Comparison of ENCODE assay signal across 1 cellular context in the genomic region with DNA sequence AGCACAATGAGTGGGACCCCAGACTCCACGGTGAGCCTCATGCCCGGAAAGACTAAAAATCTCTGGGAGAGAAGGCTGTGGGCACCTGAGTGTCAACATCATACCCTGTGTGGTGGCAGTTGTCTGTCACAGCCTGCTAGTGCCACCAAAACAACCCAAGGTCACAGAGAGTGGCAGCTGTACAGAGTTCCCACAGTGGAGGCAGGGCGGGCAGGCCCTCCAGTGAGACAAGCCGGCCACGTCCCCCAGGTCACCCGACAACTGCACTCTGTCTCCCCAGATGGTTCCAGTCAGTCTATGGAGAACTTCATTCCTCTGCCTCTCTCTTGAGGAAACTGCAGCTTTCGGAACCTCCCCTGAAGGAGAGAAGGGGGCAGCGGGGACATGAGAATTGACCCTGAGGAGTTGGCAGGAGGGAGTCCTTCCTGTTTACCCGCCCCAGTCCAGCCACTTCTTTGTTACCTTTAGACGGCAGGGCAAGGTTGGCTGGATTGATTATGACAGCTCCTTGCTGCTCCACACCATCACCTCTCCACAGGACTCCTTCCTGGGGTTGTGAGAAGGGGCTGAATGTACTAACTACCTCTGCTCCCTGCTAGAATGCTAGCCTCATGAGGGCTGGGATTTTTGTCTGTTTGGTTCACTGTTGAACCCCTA.
TF ChIP-seq lines count a peak whose summit lies in the region.

No MANE protein-coding gene starts in this region.

TF ChIP-seq in H1, 55 proteins besides CTCF, POLR2A, EP300 and RAD21:
- TF ChIP-seq, protein P1, sequence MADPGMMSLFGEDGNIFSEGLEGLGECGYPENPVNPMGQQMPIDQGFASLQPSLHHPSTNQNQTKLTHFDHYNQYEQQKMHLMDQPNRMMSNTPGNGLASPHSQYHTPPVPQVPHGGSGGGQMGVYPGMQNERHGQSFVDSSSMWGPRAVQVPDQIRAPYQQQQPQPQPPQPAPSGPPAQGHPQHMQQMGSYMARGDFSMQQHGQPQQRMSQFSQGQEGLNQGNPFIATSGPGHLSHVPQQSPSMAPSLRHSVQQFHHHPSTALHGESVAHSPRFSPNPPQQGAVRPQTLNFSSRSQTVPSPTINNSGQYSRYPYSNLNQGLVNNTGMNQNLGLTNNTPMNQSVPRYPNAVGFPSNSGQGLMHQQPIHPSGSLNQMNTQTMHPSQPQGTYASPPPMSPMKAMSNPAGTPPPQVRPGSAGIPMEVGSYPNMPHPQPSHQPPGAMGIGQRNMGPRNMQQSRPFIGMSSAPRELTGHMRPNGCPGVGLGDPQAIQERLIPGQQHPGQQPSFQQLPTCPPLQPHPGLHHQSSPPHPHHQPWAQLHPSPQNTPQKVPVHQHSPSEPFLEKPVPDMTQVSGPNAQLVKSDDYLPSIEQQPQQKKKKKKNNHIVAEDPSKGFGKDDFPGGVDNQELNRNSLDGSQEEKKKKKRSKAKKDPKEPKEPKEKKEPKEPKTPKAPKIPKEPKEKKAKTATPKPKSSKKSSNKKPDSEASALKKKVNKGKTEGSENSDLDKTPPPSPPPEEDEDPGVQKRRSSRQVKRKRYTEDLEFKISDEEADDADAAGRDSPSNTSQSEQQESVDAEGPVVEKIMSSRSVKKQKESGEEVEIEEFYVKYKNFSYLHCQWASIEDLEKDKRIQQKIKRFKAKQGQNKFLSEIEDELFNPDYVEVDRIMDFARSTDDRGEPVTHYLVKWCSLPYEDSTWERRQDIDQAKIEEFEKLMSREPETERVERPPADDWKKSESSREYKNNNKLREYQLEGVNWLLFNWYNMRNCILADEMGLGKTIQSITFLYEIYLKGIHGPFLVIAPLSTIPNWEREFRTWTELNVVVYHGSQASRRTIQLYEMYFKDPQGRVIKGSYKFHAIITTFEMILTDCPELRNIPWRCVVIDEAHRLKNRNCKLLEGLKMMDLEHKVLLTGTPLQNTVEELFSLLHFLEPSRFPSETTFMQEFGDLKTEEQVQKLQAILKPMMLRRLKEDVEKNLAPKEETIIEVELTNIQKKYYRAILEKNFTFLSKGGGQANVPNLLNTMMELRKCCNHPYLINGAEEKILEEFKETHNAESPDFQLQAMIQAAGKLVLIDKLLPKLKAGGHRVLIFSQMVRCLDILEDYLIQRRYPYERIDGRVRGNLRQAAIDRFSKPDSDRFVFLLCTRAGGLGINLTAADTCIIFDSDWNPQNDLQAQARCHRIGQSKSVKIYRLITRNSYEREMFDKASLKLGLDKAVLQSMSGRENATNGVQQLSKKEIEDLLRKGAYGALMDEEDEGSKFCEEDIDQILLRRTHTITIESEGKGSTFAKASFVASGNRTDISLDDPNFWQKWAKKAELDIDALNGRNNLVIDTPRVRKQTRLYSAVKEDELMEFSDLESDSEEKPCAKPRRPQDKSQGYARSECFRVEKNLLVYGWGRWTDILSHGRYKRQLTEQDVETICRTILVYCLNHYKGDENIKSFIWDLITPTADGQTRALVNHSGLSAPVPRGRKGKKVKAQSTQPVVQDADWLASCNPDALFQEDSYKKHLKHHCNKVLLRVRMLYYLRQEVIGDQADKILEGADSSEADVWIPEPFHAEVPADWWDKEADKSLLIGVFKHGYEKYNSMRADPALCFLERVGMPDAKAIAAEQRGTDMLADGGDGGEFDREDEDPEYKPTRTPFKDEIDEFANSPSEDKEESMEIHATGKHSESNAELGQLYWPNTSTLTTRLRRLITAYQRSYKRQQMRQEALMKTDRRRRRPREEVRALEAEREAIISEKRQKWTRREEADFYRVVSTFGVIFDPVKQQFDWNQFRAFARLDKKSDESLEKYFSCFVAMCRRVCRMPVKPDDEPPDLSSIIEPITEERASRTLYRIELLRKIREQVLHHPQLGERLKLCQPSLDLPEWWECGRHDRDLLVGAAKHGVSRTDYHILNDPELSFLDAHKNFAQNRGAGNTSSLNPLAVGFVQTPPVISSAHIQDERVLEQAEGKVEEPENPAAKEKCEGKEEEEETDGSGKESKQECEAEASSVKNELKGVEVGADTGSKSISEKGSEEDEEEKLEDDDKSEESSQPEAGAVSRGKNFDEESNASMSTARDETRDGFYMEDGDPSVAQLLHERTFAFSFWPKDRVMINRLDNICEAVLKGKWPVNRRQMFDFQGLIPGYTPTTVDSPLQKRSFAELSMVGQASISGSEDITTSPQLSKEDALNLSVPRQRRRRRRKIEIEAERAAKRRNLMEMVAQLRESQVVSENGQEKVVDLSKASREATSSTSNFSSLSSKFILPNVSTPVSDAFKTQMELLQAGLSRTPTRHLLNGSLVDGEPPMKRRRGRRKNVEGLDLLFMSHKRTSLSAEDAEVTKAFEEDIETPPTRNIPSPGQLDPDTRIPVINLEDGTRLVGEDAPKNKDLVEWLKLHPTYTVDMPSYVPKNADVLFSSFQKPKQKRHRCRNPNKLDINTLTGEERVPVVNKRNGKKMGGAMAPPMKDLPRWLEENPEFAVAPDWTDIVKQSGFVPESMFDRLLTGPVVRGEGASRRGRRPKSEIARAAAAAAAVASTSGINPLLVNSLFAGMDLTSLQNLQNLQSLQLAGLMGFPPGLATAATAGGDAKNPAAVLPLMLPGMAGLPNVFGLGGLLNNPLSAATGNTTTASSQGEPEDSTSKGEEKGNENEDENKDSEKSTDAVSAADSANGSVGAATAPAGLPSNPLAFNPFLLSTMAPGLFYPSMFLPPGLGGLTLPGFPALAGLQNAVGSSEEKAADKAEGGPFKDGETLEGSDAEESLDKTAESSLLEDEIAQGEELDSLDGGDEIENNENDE (IDR thresholded peaks at IDR 0.05; ENCODE audit: insufficient replicate concordance, low read length) = no peak
- no peak for TF ChIP-seq BRCA1 (IDR thresholded peaks at IDR 0.05; ENCODE audit: low read depth, low read length)
- no peak for TF ChIP-seq ZNF274 (IDR thresholded peaks at IDR 0.05; ENCODE audit: borderline replicate concordance, extremely low read depth, low read length)
- TF ChIP-seq MAFK (IDR thresholded peaks at IDR 0.05; ENCODE audit: low read depth, low read length) = no peak
- no peak for TF ChIP-seq CREB1 (IDR thresholded peaks at IDR 0.05)
- no peak for TF ChIP-seq CHD1 (IDR thresholded peaks at IDR 0.05; ENCODE audit: low read depth, low read length)
- TF ChIP-seq SIX5 (IDR thresholded peaks at IDR 0.05; ENCODE audit: low read depth, low read length) = no peak
- no peak for TF ChIP-seq EGR1 (IDR thresholded peaks at IDR 0.05; ENCODE audit: borderline replicate concordance, low read depth, low read length)
- TF ChIP-seq SAP30 (IDR thresholded peaks at IDR 0.05; ENCODE audit: insufficient read depth, insufficient replicate concordance, low read length) = no peak
- TF ChIP-seq HDAC6 (IDR thresholded peaks at IDR 0.05; ENCODE audit: low read depth, low read length) = no peak
- no peak for TF ChIP-seq KDM1A (IDR thresholded peaks at IDR 0.05; ENCODE audit: borderline replicate concordance, low read length)
- no peak for TF ChIP-seq SIN3A (conservative IDR thresholded peaks at IDR 0.05 in 1 of 2, IDR thresholded peaks at IDR 0.05 in 1 of 2; ENCODE audit: low read depth in 1 of 2, low read length in 2 of 2)
- TF ChIP-seq SP2 (IDR thresholded peaks at IDR 0.05; ENCODE audit: low read length) = no peak
- TF ChIP-seq NANOG (IDR thresholded peaks at IDR 0.05; ENCODE audit: insufficient read depth, low read depth, low read length, poor library complexity, severe bottlenecking) = no peak
- no peak for TF ChIP-seq HDAC2 (IDR thresholded peaks at IDR 0.05; ENCODE audit: borderline replicate concordance in 1 of 2, low read depth in 2 of 2, low read length in 2 of 2)
- no peak for TF ChIP-seq MAX (IDR thresholded peaks at IDR 0.05)
- TF ChIP-seq SP4 (IDR thresholded peaks at IDR 0.05; ENCODE audit: low read length) = no peak
